Comparison of ENCODE assay signal across 8 cellular contexts in genomic region chr22:46066691-46067090, GRCh38.
A peak's percentile ranks its signal among the peaks of the same experiment; 100 is the strongest.
DNase-seq lines count a peak whose midpoint lies in the region; ATAC-seq, FAIRE-seq and TF ChIP-seq lines count a peak whose summit lies in the region.

No MANE protein-coding gene starts in this region.

- H3K27me3 ChIP-seq in A673 (replicated peaks; ENCODE audit: insufficient read depth, low read depth, low read length, poor library complexity) (no peaks in the 10 kb centered on the region), K562 (ENCODE audit: control insufficient read depth in 2 of 2, insufficient read depth in 2 of 2, low read length in 2 of 2) (peaks cover 0 to 10% of the 10 kb centered on the region in 2 experiments; a peak in 3 of 5 replicates), mesenchymal stem cell (ENCODE audit: control insufficient read depth in 1 of 2, insufficient read depth in 1 of 2, low read length in 2 of 2) (no peaks in the 10 kb centered on the region)

- H2AK5ac ChIP-seq in mesenchymal stem cell (ENCODE audit: low read length, severe bottlenecking) = no peak overlapping the region

- peak overlapping the region; percentile 43; the same call in 1 of the 2 replicates for H3K4me2 ChIP-seq in K562 (ENCODE audit: insufficient read depth, low read length)
- H3K4me2 ChIP-seq in mesenchymal stem cell (ENCODE audit: low read length, poor library complexity, severe bottlenecking) = no peak overlapping the region

- no peak overlapping the region for H2BK5ac ChIP-seq in mesenchymal stem cell (ENCODE audit: low read depth, low read length, poor library complexity, severe bottlenecking)

- no peak overlapping the region for H3K14ac ChIP-seq in mesenchymal stem cell (ENCODE audit: low read length in 2 of 2)

- H2BK15ac ChIP-seq in mesenchymal stem cell (ENCODE audit: low read depth, poor library complexity, severe bottlenecking) = no peak overlapping the region

- 37% methylated on average over 11 of the region's 11 CpGs for WGBS in K562 (ENCODE audit: insufficient coverage, low coverage, missing lambda C conversion rate)
- 93% methylated on average over 11 of the region's 11 CpGs for WGBS in mesenchymal stem cell

- H2BK12ac ChIP-seq in mesenchymal stem cell (ENCODE audit: low read length in 2 of 2) = no peak overlapping the region

- no peak overlapping the region for H3K18ac ChIP-seq in mesenchymal stem cell (ENCODE audit: low read depth in 1 of 2, low read length in 2 of 2)

- no peaks in the 10 kb centered on the region for H3K79me2 ChIP-seq in K562 (ENCODE audit: control insufficient read depth, insufficient read depth, low read length)

- no peaks in the 10 kb centered on the region for H3K36me3 ChIP-seq in A673 (ENCODE audit: insufficient read depth, low read length, poor library complexity, severe bottlenecking)
- H3K36me3 ChIP-seq in K562 (ENCODE audit: control insufficient read depth, insufficient read depth, low read length) = no peaks in the 10 kb centered on the region
- peaks cover 3% of the 10 kb centered on the region in 2 experiments for H3K36me3 ChIP-seq in mesenchymal stem cell (ENCODE audit: control insufficient read depth in 1 of 2, insufficient read depth in 2 of 2, low read depth in 1 of 2, low read length in 2 of 2)

- ATAC-seq in K562 = no peak
- ATAC-seq in GM19035 (IDR thresholded peaks at IDR 0.05; ENCODE audit: unreplicated experiment) = no peak
- no peak for ATAC-seq in GM18502 (IDR thresholded peaks at IDR 0.05; ENCODE audit: poor library complexity, unreplicated experiment)

- H4K91ac ChIP-seq in mesenchymal stem cell (ENCODE audit: low read length) = no peak overlapping the region

- no peak for TF ChIP-seq RAD21 in K562 (CRISPR knock-in tag; conservative IDR thresholded peaks at IDR 0.05 in 1 of 2, IDR thresholded peaks at IDR 0.05 in 1 of 2)

- H3K23ac ChIP-seq in mesenchymal stem cell (ENCODE audit: low read length in 2 of 2) = no peak overlapping the region

- H3K79me1 ChIP-seq in mesenchymal stem cell (replicated peaks; ENCODE audit: low read length, poor library complexity, severe bottlenecking) = peaks cover 21% of the 10 kb centered on the region

- CTCF ChIA-PET in A673 (lab: Charles Lee) = no interaction called here
- CTCF ChIA-PET in K562 (lab: Yijun Ruan, JAX; ENCODE audit: low intra/inter-chr PET ratio) = no interaction called here

- H2AFZ ChIP-seq in K562 (ENCODE audit: low read depth, low read length) = peak overlapping the region; percentile 86
- no peak overlapping the region for H2AFZ ChIP-seq in mesenchymal stem cell (ENCODE audit: low read depth, low read length)

- H3K4me3 ChIP-seq in A673 (ENCODE audit: low read depth, low read length, poor library complexity, severe bottlenecking) (peak overlapping the region; percentile 87), K562 (no peak overlapping the region), mesenchymal stem cell (ENCODE audit: insufficient read depth in 1 of 2, low read depth in 1 of 2, low read length in 2 of 2) (peak overlapping the region in 1 of 2 experiments; percentile 80)

- no peak for TF ChIP-seq CTCF in A673 (conservative IDR thresholded peaks at IDR 0.05; ENCODE audit: low read depth, low read length)
- no peak for TF ChIP-seq CTCF in K562 (IDR thresholded peaks at IDR 0.05 in 2 of 3, conservative IDR thresholded peaks at IDR 0.05 in 1 of 3; ENCODE audit: insufficient read depth in 2 of 3, low read depth in 1 of 3, low read length in 3 of 3)

- peaks cover 33% of the 10 kb centered on the region for H3K4me1 ChIP-seq in A673 (ENCODE audit: insufficient read depth, low read length, poor library complexity, severe bottlenecking)
- H3K4me1 ChIP-seq in K562 (replicated peaks in 1 of 2; ENCODE audit: control insufficient read depth in 2 of 2, insufficient read depth in 2 of 2, low read length in 2 of 2) = peaks cover 0 to 22% of the 10 kb centered on the region in 2 experiments; a peak in 3 of 5 replicates
- peaks cover 11% of the 10 kb centered on the region for H3K4me1 ChIP-seq in mesenchymal stem cell (ENCODE audit: control insufficient read depth, insufficient read depth, low read depth, low read length)

- TF ChIP-seq POLR2A in K562 (conservative IDR thresholded peaks at IDR 0.05) = no peak

- H3K9ac ChIP-seq in K562 (ENCODE audit: insufficient read depth in 1 of 2, low read depth in 2 of 2, low read length in 2 of 2) (peak overlapping the region in 1 of 2 experiments; percentile 77; a peak in 2 of 4 replicates), mesenchymal stem cell (ENCODE audit: low read length) (peak overlapping the region; percentile 96)

- peak; percentile 51 for DNase-seq in A673 (ENCODE audit: low spot score)
- peak; percentile 65 for DNase-seq in HT1080 (ENCODE audit: low read depth)
- DNase-seq in K562 (ENCODE audit: extremely low read depth in 1 of 4, low spot score in 3 of 4) = no peak
- no peak for DNase-seq in mesenchymal stem cell
- DNase-seq in HTR-8/SVneo (ENCODE audit: insufficient read length, low spot score) = no peak
- DNase-seq in stimulated activated CD4-positive, alpha-beta T cell treated with anti-CD3 and anti-CD28 coated beads, Interleukin-2, amount 100 ng/mL, for 24 hours = no peak

- no peak overlapping the region for H2BK120ac ChIP-seq in mesenchymal stem cell (ENCODE audit: low read depth, low read length)

- in situ Hi-C loops in K562 (cut with MboI) = no loop called here

- H4K20me1 ChIP-seq in K562 (replicated peaks; ENCODE audit: control insufficient read depth, insufficient read depth, low read length) = no peaks in the 10 kb centered on the region

- H3K9me1 ChIP-seq in K562 (ENCODE audit: control insufficient read depth, insufficient read depth, low read length) = no peaks in the 10 kb centered on the region

- H3K27ac ChIP-seq in A673 (ENCODE audit: low read depth, low read length, poor library complexity, severe bottlenecking) = peak overlapping the region; percentile 100
- peak overlapping the region; percentile 25; the same call in 1 of the 3 replicates for H3K27ac ChIP-seq in K562 (ENCODE audit: extremely low read depth, low read depth, low read length)
- H3K27ac ChIP-seq in mesenchymal stem cell (ENCODE audit: low read length, poor library complexity, severe bottlenecking) = no peak overlapping the region

- BruUV-seq in A673 (replicated peaks; lab: Mats Ljungman, UMichigan) (no TSS peak), K562 (replicated peaks; lab: Mats Ljungman, UMichigan) (no TSS peak)

- POLR2A ChIA-PET in A673 (lab: Charles Lee; ENCODE audit: low non-redundant PET) (no interaction called here), K562 (lab: Yijun Ruan, JAX) (interaction anchor here (0.8 kb wide), 1 partner anchor 8 kb away, joined by 4 read pairs; no protein-coding TSS in a partner anchor)

- H3K4ac ChIP-seq in mesenchymal stem cell (ENCODE audit: low read depth in 1 of 2, low read length in 2 of 2) = no peak overlapping the region

- no peak for TF ChIP-seq EP300 in K562 (IDR thresholded peaks at IDR 0.05; ENCODE audit: low read length)

- no peak overlapping the region for H4K8ac ChIP-seq in mesenchymal stem cell (ENCODE audit: low read length)

- H3K9me3 ChIP-seq in A673 (ENCODE audit: low read depth, low read length, poor library complexity, severe bottlenecking) = no peaks in the 10 kb centered on the region
- no peaks in the 10 kb centered on the region for H3K9me3 ChIP-seq in K562 (replicated peaks; ENCODE audit: control insufficient read depth, insufficient read depth, low read depth, low read length)
- no peaks in the 10 kb centered on the region for H3K9me3 ChIP-seq in mesenchymal stem cell (ENCODE audit: control insufficient read depth, low read length)

- FAIRE-seq in K562 (lab: Jason Lieb, UNC) (no peak), HTR-8/SVneo (lab: Jason Lieb, UNC) (no peak)

- intact Hi-C loops in A673 (cut with micrococcal nuclease; ENCODE audit: unreplicated experiment) = no loop called here
- intact Hi-C loops in K562 (cut with micrococcal nuclease) = no loop called here

TF ChIP-seq in K562, 482 proteins besides CTCF, POLR2A, EP300 and RAD21 (continues in another document):
- TF ChIP-seq ZFP36 (IDR thresholded peaks at IDR 0.05; ENCODE audit: low read depth, low read length, partially characterized antibody) = peak; percentile 2

Comparison
In these comparisons a context has a peak if more than half of its experiments do, and no peak if none do; other contexts are left out.
1. DNase-seq: peak in A673 (single experiment) and HT1080 (single experiment); none in K562 (0 of 4), mesenchymal stem cell (single experiment), HTR-8/SVneo (single experiment) and stimulated activated CD4-positive, alpha-beta T cell treated with anti-CD3 and anti-CD28 coated beads, Interleukin-2, amount 100 ng/mL, for 24 hours (0 of 2).